In genomic region chr3:51813539-51813938, GRCh38 we compare ENCODE assay signal across 16 cellular contexts. TPM values are rescaled to one million over a fixed set of nuclear protein-coding genes. Genes with fewer than 3 reads are reported as not detected.
DNase-seq lines count a peak whose midpoint lies in the region; ATAC-seq and TF ChIP-seq lines count a peak whose summit lies in the region.
"Had no signal": no experiment of that assay in that cellular context is flagged by ENCODE, and none has a peak within 500 bp of the region (broad histone marks: within the 10 kb centered on the region; RNA-seq: fewer than 3 reads in every experiment).

No MANE protein-coding gene starts in this region.

- no peaks in the 10 kb centered on the region for H3K4me1 Mint-ChIP-seq in glutamatergic neuron (ENCODE audit: low read depth, unreplicated experiment)
- H3K4me1 Mint-ChIP-seq: stimulated activated naive CD8-positive, alpha-beta T cell treated with anti-CD3 and anti-CD28 coated beads, Interleukin-15, amount 100 ng/mL, for 72 hours had no signal

- peaks cover 5% of the 10 kb centered on the region for H3K9me3 Mint-ChIP-seq in glutamatergic neuron (ENCODE audit: unreplicated experiment)
- H3K9me3 Mint-ChIP-seq: activated T-cell treated with anti-CD3 and anti-CD28 coated beads, Interleukin-2, amount 50 U/mL, for 4 hours; stimulated activated naive CD8-positive, alpha-beta T cell treated with anti-CD3 and anti-CD28 coated beads, Interleukin-15, amount 100 ng/mL, for 72 hours had no signal

- H3K36me3 Mint-ChIP-seq in glutamatergic neuron (ENCODE audit: unreplicated experiment) = peaks cover 4% of the 10 kb centered on the region

- TF ChIP-seq CTCF in glutamatergic neuron (IDR thresholded peaks at IDR 0.05; ENCODE audit: partially characterized antibody, unreplicated experiment) = no peak

- peak; percentile 72 for DNase-seq in Ammon's horn (ENCODE audit: low spot score)
- peak; percentile 70 for DNase-seq in NCI-H524 treated with DMSO at 0.1 percent for 48 hours (lab: John Stamatoyannopoulos, UW)
- peak; percentile 54 for DNase-seq in glutamatergic neuron
- peak; percentile 92 for DNase-seq in myocyte (ENCODE audit: low read depth)
- DNase-seq in NCI-H82 (lab: John Stamatoyannopoulos, UW) = no peak
- DNase-seq: activated CD4-positive, alpha-beta T cell treated with anti-CD3 and anti-CD28 coated beads, Interleukin-2, amount 50 U/mL, for 48 hours; activated T-cell treated with anti-CD3 and anti-CD28 coated beads, Interleukin-2, amount 50 U/mL, for 4 hours; Caco-2; foreskin melanocyte; NCI-H146; NCI-H446 treated with DMSO at 0.1 percent for 48 hours; stimulated activated naive CD8-positive, alpha-beta T cell treated with anti-CD3 and anti-CD28 coated beads, Interleukin-15, amount 100 ng/mL, for 72 hours had no signal

- H3K27me3 Mint-ChIP-seq in glutamatergic neuron (ENCODE audit: unreplicated experiment) = peaks cover 3% of the 10 kb centered on the region
- H3K27me3 Mint-ChIP-seq: stimulated activated naive CD8-positive, alpha-beta T cell treated with anti-CD3 and anti-CD28 coated beads, Interleukin-15, amount 100 ng/mL, for 72 hours had no signal

- no peak overlapping the region for H3K4me3 Mint-ChIP-seq in glutamatergic neuron (ENCODE audit: unreplicated experiment)
- H3K4me3 Mint-ChIP-seq: activated T-cell treated with anti-CD3 and anti-CD28 coated beads, Interleukin-2, amount 50 U/mL, for 4 hours; stimulated activated naive CD8-positive, alpha-beta T cell treated with anti-CD3 and anti-CD28 coated beads, Interleukin-15, amount 100 ng/mL, for 72 hours had no signal

- no peak overlapping the region for H3K27ac Mint-ChIP-seq in glutamatergic neuron (ENCODE audit: unreplicated experiment)
- H3K27ac Mint-ChIP-seq: stimulated activated naive CD8-positive, alpha-beta T cell treated with anti-CD3 and anti-CD28 coated beads, Interleukin-15, amount 100 ng/mL, for 72 hours had no signal

- no peak for ATAC-seq in GM21528 (IDR thresholded peaks at IDR 0.05; ENCODE audit: low FRiP score, unreplicated experiment)
- no peak for ATAC-seq in HG03571 (IDR thresholded peaks at IDR 0.05; ENCODE audit: unreplicated experiment)
- ATAC-seq in GM19455 (IDR thresholded peaks at IDR 0.05; ENCODE audit: unreplicated experiment) = no peak
- ATAC-seq: activated T-cell treated with anti-CD3 and anti-CD28 coated beads, Interleukin-2, amount 50 U/mL, for 4 hours; stimulated activated naive CD8-positive, alpha-beta T cell treated with anti-CD3 and anti-CD28 coated beads, Interleukin-15, amount 100 ng/mL, for 72 hours had no signal

RNA-seq across cellular contexts. Expression of gene IQCF6, which starts 34.5 kb away (rescaled TPM):
- not detected for total RNA-seq in glutamatergic neuron (ENCODE audit: unreplicated experiment)
- not detected in 2 replicates for total RNA-seq in myocyte
- not detected for polyA plus RNA-seq in myocyte (2012)
- total RNA-seq: activated T-cell treated with anti-CD3 and anti-CD28 coated beads, Interleukin-2, amount 50 U/mL, for 4 hours; Caco-2; osteocyte had no signal

RNA-seq across cellular contexts. Expression of gene IQCF2, which starts 47.9 kb away (rescaled TPM):
- total RNA-seq in glutamatergic neuron (ENCODE audit: unreplicated experiment) (not detected), myocyte (not detected in 2 replicates)
- not detected for polyA plus RNA-seq in myocyte (2012)
- total RNA-seq: activated T-cell treated with anti-CD3 and anti-CD28 coated beads, Interleukin-2, amount 50 U/mL, for 4 hours; Caco-2; osteocyte had no signal
